9 cellular contexts compared by ENCODE assay signal in genomic region chr17:50533720-50534148, GRCh38. TPM values are rescaled to one million over a fixed set of nuclear protein-coding genes. Genes with fewer than 3 reads are reported as not detected.
DNase-seq lines count a peak whose midpoint lies in the region; ATAC-seq, FAIRE-seq and TF ChIP-seq lines count a peak whose summit lies in the region.
"Had no signal": no experiment of that assay in that cellular context is flagged by ENCODE, and none has a peak within 500 bp of the region (broad histone marks: within the 10 kb centered on the region; RNA-seq: fewer than 3 reads in every experiment).

No MANE protein-coding gene starts in this region.

- peak overlapping the region; percentile 71 for H3K4me3 ChIP-seq in left ventricle myocardium inferior
- H3K4me3 ChIP-seq in small intestine (ENCODE audit: low read depth in 1 of 2, low read length in 2 of 2), result peak overlapping the region; percentile 37 to 57
- H3K4me3 ChIP-seq in HAP-1, result no peak overlapping the region

- ATAC-seq in SK-N-SH treated with all-trans-retinoic acid at 6 μM for 48 hours (peak; percentile 61), HG02970 (IDR thresholded peaks at IDR 0.05; ENCODE audit: low FRiP score, unreplicated experiment) (no peak)

- peaks cover 52% of the 10 kb centered on the region for H3K27me3 Mint-ChIP-seq in H9 (ENCODE audit: low read depth)

- H3K9me3 Mint-ChIP-seq in H9, result no peaks in the 10 kb centered on the region; a peak in 1 of 5 replicates
- H3K9me3 Mint-ChIP-seq: activated B cell treated with CpG ODN at 0.5 μM for 24 hours had no signal

- H2AFZ ChIP-seq in H9 (ENCODE audit: low read length), result no peak overlapping the region

- H3K23ac ChIP-seq in H9 (ENCODE audit: insufficient read length, low read depth, low read length), result no peak overlapping the region

- H3K27me3 ChIP-seq in H9 (ENCODE audit: insufficient read depth, low read length) (no peaks in the 10 kb centered on the region; the same call in 1 of the 2 replicates), left ventricle myocardium inferior (ENCODE audit: low read depth) (peaks cover 53% of the 10 kb centered on the region), small intestine (ENCODE audit: control insufficient read depth in 2 of 2, insufficient read depth in 2 of 2, low read length in 2 of 2) (peaks cover 0 to 7% of the 10 kb centered on the region in 2 donors), HAP-1 (ENCODE audit: low read depth) (peaks cover 14% of the 10 kb centered on the region)

- H3K9me3 ChIP-seq in H9 (ENCODE audit: control insufficient read depth, low read depth, low read length), result no peaks in the 10 kb centered on the region
- H3K9me3 ChIP-seq in left ventricle myocardium inferior (replicated peaks), result no peaks in the 10 kb centered on the region
- H3K9me3 ChIP-seq in small intestine (ENCODE audit: control insufficient read depth, low read depth), result no peaks in the 10 kb centered on the region
- no peaks in the 10 kb centered on the region for H3K9me3 ChIP-seq in HAP-1

- peaks cover 22% of the 10 kb centered on the region for H3K36me3 ChIP-seq in left ventricle myocardium inferior
- H3K36me3 ChIP-seq in small intestine (ENCODE audit: control insufficient read depth in 2 of 2, insufficient read depth in 2 of 2, low read length in 2 of 2), result no peaks in the 10 kb centered on the region
- H3K36me3 ChIP-seq in HAP-1 (replicated peaks), result no peaks in the 10 kb centered on the region

- no peak overlapping the region for H2BK5ac ChIP-seq in H9 (ENCODE audit: insufficient read length, low read length)

- FAIRE-seq in small intestine (lab: Jason Lieb, UNC), result no peak

- H3K27ac Mint-ChIP-seq in H9, result no peak overlapping the region; a peak in 1 of 7 replicates
- H3K27ac Mint-ChIP-seq: activated B cell treated with CpG ODN at 0.5 μM for 24 hours had no signal

- no peak overlapping the region for H2BK15ac ChIP-seq in H9 (ENCODE audit: low read depth, low read length)

- TF ChIP-seq CTCF in H9 (conservative IDR thresholded peaks at IDR 0.05) (no peak), left ventricle myocardium inferior (IDR thresholded peaks at IDR 0.05; ENCODE audit: borderline replicate concordance) (no peak)

- no peak overlapping the region for H4K5ac ChIP-seq in H9 (ENCODE audit: insufficient read length, low read depth, low read length)

- H4K8ac ChIP-seq in H9 (replicated peaks; ENCODE audit: insufficient read length, low read depth, low read length), result no peak overlapping the region

- no peak overlapping the region for H3K14ac ChIP-seq in H9 (ENCODE audit: insufficient read depth, low read length)

- H3K4me1 Mint-ChIP-seq in H9, result peaks cover 39% of the 10 kb centered on the region in 2 experiments

- H3K4me1 ChIP-seq in H9 (ENCODE audit: insufficient read depth, low read length) (peaks cover 3% of the 10 kb centered on the region; the same call in 1 of the 2 replicates), left ventricle myocardium inferior (peaks cover 35% of the 10 kb centered on the region), small intestine (ENCODE audit: control insufficient read depth in 2 of 2, insufficient read depth in 1 of 2, low read depth in 1 of 2, low read length in 1 of 2) (peaks cover 0 to 2% of the 10 kb centered on the region in 2 donors), HAP-1 (no peaks in the 10 kb centered on the region)

- H3K79me2 ChIP-seq in H9 (ENCODE audit: insufficient read depth, low read length), result no peaks in the 10 kb centered on the region

- no peak overlapping the region for H2BK120ac ChIP-seq in H9 (ENCODE audit: low read depth, low read length, poor library complexity, severe bottlenecking)

- peak overlapping the region; percentile 70 for H3K4me2 ChIP-seq in H9 (ENCODE audit: insufficient read depth, insufficient read length, low read length)

- no peak overlapping the region for H3K4ac ChIP-seq in H9 (ENCODE audit: low read depth, low read length)

- no peaks in the 10 kb centered on the region for H4K20me1 ChIP-seq in H9 (ENCODE audit: control insufficient read depth, insufficient read depth, insufficient read length)

- peak overlapping the region; percentile 65 to 84 for H3K4me3 Mint-ChIP-seq in H9
- H3K4me3 Mint-ChIP-seq: activated B cell treated with CpG ODN at 0.5 μM for 24 hours had no signal

- in situ Hi-C loops in HAP-1 (cut with MboI; ENCODE audit: low sequenced_read_pairs), result no loop called here

- no peak overlapping the region for H3K27ac ChIP-seq in H9 (ENCODE audit: insufficient read length, low read depth, low read length)
- H3K27ac ChIP-seq in left ventricle myocardium inferior (replicated peaks), result peak overlapping the region; percentile 90
- H3K27ac ChIP-seq in small intestine (ENCODE audit: low read depth in 1 of 2, low read length in 1 of 2), result peak overlapping the region; percentile 81 to 85

- no peak overlapping the region for H2AK5ac ChIP-seq in H9 (ENCODE audit: insufficient read length, low read length)

- peaks cover 17% of the 10 kb centered on the region for H3K23me2 ChIP-seq in H9 (ENCODE audit: insufficient read length, low read depth, low read length, poor library complexity, severe bottlenecking)

- peaks cover 0 to 5% (median 0%) of the 10 kb centered on the region in 3 experiments; a peak in 3 of 7 replicates for H3K36me3 Mint-ChIP-seq in H9 (ENCODE audit: insufficient read depth in 1 of 3, low read depth in 3 of 3)

- H3K56ac ChIP-seq in H9 (ENCODE audit: insufficient read length, low read depth, low read length), result no peak overlapping the region

- H3T11ph ChIP-seq in H9 (ENCODE audit: low read length), result no peak overlapping the region

- no peaks in the 10 kb centered on the region for H3K79me1 ChIP-seq in H9 (ENCODE audit: insufficient read depth, low read depth, low read length, poor library complexity, severe bottlenecking)

- no peak overlapping the region for H4K91ac ChIP-seq in H9 (ENCODE audit: insufficient read length, low read depth, low read length)

- intact Hi-C loops in left ventricle myocardium inferior (cut with micrococcal nuclease), result no loop called here

- no peak overlapping the region for H3K18ac ChIP-seq in H9 (ENCODE audit: insufficient read length, low read depth, low read length)

- no CpG with 5 or more reads among the region's 17 CpGs for WGBS in H9 (ENCODE audit: extremely low coverage, insufficient read length, low lambda C conversion rate)
- WGBS in small intestine, 3 donors, result 1 to 3% (median 2%) methylated on average over 17 of the region's 17 CpGs

- no peak overlapping the region for H2BK12ac ChIP-seq in H9 (ENCODE audit: insufficient read length, low read depth, low read length)

- DNase-seq in H9 (no peak), left ventricle myocardium inferior (peak; percentile 79), small intestine (peak; percentile 94), NOMO-1 treated with dmso at 0.1 percent for 144 hours (lab: John Stamatoyannopoulos, UW; ENCODE audit: unreplicated experiment) (no peak), HAP-1 (ENCODE audit: low spot score in 2 of 2) (no peak)
- DNase-seq in effector CD4-positive, alpha-beta T cell, result no peak
- DNase-seq: activated B cell treated with CpG ODN at 0.5 μM for 24 hours had no signal

- no peak overlapping the region for H2BK20ac ChIP-seq in H9 (ENCODE audit: low read depth, low read length, poor library complexity, severe bottlenecking)

- H3K9ac ChIP-seq in H9 (ENCODE audit: extremely low read depth, insufficient read length, low read length), result no peak overlapping the region

TF ChIP-seq in SK-N-SH treated with all-trans-retinoic acid at 6 μM for 48 hours, 23 proteins besides CTCF, POLR2A, EP300 and RAD21 (continues in another document):
- TF ChIP-seq ZNF565 (CRISPR knock-in tag; conservative IDR thresholded peaks at IDR 0.05; ENCODE audit: low read depth) (no peak), RARB (CRISPR knock-in tag; IDR thresholded peaks at IDR 0.05) (no peak), ISL1 (CRISPR knock-in tag; IDR thresholded peaks at IDR 0.05) (no peak), ZC3H10 (CRISPR knock-in tag; IDR thresholded peaks at IDR 0.05) (no peak), CREB5 (CRISPR knock-in tag; IDR thresholded peaks at IDR 0.05; ENCODE audit: low read depth) (no peak), ESRRG (CRISPR knock-in tag; IDR thresholded peaks at IDR 0.05) (no peak), ZNF70 (CRISPR knock-in tag; IDR thresholded peaks at IDR 0.05) (no peak), OSR1 (CRISPR knock-in tag; IDR thresholded peaks at IDR 0.05) (no peak), CSRNP3 (CRISPR knock-in tag; IDR thresholded peaks at IDR 0.05) (no peak)

RNA-seq across cellular contexts. Expression of gene EPN3, which starts 1.2 kb away (rescaled TPM):
- total RNA-seq in H9 (2021), result 1.9 and 2.2 TPM in 2 replicates
- total RNA-seq in left ventricle myocardium inferior, result 19.9 TPM
- polyA plus RNA-seq in small intestine, result 10 to 100 TPM in 2 of 3 donors, 1 to 10 TPM in 1; 5.4 to 28.1 (median 17.4) TPM
- total RNA-seq: activated B cell treated with CpG ODN at 0.5 μM for 24 hours had no signal

RNA-seq across cellular contexts. Expression of gene SPATA20, which starts 13.2 kb away (rescaled TPM):
- 23.9 and 26.6 TPM in 2 replicates for total RNA-seq in H9 (2021)
- total RNA-seq in left ventricle myocardium inferior, result 66.3 TPM
- polyA plus RNA-seq in small intestine, result 10 to 100 TPM in 2 of 3 donors, 1 to 10 TPM in 1; 7.0 to 26.6 (median 20.6) TPM

RNA-seq across cellular contexts. Expression of gene MYCBPAP, which starts 25.5 kb away (rescaled TPM):
- total RNA-seq in H9 (2021), result 1.7 and 1.9 TPM in 2 replicates
- total RNA-seq in left ventricle myocardium inferior, result 0.82 TPM
- under 1 TPM in 2 of 3 donors, not detected in 1; 0.13 to 0.45 TPM for polyA plus RNA-seq in small intestine

RNA-seq across cellular contexts. Expression of gene CACNA1G, which starts 26.8 kb away (rescaled TPM):
- 1.5 and 1.7 TPM in 2 replicates for total RNA-seq in H9 (2021)
- total RNA-seq in left ventricle myocardium inferior, result 0.58 TPM
- polyA plus RNA-seq in small intestine, result under 1 TPM in 1 of 3 donors, not detected in 2; 0.03 TPM

RNA-seq across cellular contexts. Expression of gene RSAD1, which starts 55.1 kb away (rescaled TPM):
- total RNA-seq in H9 (2021), result 27.9 and 29.6 TPM in 2 replicates
- total RNA-seq in left ventricle myocardium inferior, result 51.7 TPM
- polyA plus RNA-seq in small intestine, result 10 to 100 TPM; 18.1 to 19.5 (median 19.5) TPM

Comparison
In these comparisons a context has a peak if more than half of its experiments do, and no peak if none do; other contexts are left out.
1. DNase-seq: peak in left ventricle myocardium inferior (single experiment) and small intestine (single experiment); none in H9 (single experiment), effector CD4-positive, alpha-beta T cell (single experiment), NOMO-1 treated with dmso at 0.1 percent for 144 hours (single experiment) and HAP-1 (0 of 2).